ENCODE assay signal across 12 cellular contexts in the genomic region with DNA sequence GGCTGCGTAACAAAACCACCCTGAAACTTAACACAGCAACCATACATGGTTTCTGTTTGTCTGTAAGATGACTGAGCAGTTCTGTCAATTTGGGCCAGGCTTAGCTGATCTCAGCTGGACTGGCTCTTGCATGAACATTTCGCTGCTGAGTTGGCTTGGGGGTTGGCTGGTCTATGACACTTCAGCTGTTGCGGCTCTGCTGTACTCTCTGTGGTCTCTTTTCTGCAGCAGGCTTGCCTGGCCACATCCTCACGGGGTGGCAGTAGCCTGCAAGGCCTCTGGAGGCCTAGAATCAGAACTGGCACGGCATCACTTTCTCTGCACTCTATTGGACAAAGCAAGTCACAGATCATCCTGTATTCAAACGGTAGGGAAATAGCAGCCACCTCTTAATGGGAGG.
DNase-seq lines count a peak whose midpoint lies in the region; ATAC-seq lines count a peak whose summit lies in the region.
"Had no signal": no experiment of that assay in that cellular context is flagged by ENCODE, and none has a peak within 500 bp of the region (broad histone marks: within the 10 kb centered on the region; RNA-seq: fewer than 3 reads in every experiment).

No MANE protein-coding gene starts in this region.

- peaks cover 25% of the 10 kb centered on the region for H3K4me1 Mint-ChIP-seq in central memory CD8-positive, alpha-beta T cell

- peaks cover 15% of the 10 kb centered on the region for H3K9me3 Mint-ChIP-seq in central memory CD8-positive, alpha-beta T cell

- ATAC-seq in central memory CD8-positive, alpha-beta T cell (replicated peaks; ENCODE audit: extremely low read depth, poor library complexity, severe bottlenecking), result peak; percentile 99
- no peak for ATAC-seq in GM21786 (IDR thresholded peaks at IDR 0.05; ENCODE audit: unreplicated experiment)
- ATAC-seq: gastroesophageal sphincter had no signal

- no peaks in the 10 kb centered on the region for H3K27me3 Mint-ChIP-seq in central memory CD8-positive, alpha-beta T cell

- H3K36me3 Mint-ChIP-seq in central memory CD8-positive, alpha-beta T cell (ENCODE audit: insufficient read depth), result no peaks in the 10 kb centered on the region

- H3K27ac Mint-ChIP-seq in central memory CD8-positive, alpha-beta T cell (ENCODE audit: low read depth), result peak overlapping the region; percentile 79
- H3K27ac Mint-ChIP-seq: CD14-positive monocyte had no signal

- DNase-seq in MV-4-11 (lab: John Stamatoyannopoulos, UW), result peak; percentile 72
- DNase-seq in activated CD8-positive, alpha-beta memory T cell treated with anti-CD3 and anti-CD28 coated beads for 24 hours, result peak; percentile 80
- DNase-seq in central memory CD8-positive, alpha-beta T cell (ENCODE audit: low spot score in 2 of 2), result peak; percentile 32 to 74
- peak; percentile 26 to 37 for DNase-seq in stimulated activated CD8-positive, alpha-beta memory T cell treated with anti-CD3 and anti-CD28 coated beads, Interleukin-15, amount 100 ng/mL, for 4 hours (ENCODE audit: low read depth in 2 of 2)
- DNase-seq in cortex of kidney (lab: John Stamatoyannopoulos, UW), result no peak
- DNase-seq in NCI-H128 (lab: John Stamatoyannopoulos, UW; ENCODE audit: unreplicated experiment), result no peak
- no peak for DNase-seq in COR-L47 (lab: John Stamatoyannopoulos, UW)
- DNase-seq: Karpas-422, NCI-H345 had no signal

- peak overlapping the region; percentile 39 for H3K4me3 Mint-ChIP-seq in central memory CD8-positive, alpha-beta T cell
- H3K4me3 Mint-ChIP-seq: CD14-positive monocyte had no signal

Comparison
In these comparisons a context has a peak if more than half of its experiments do, and no peak if none do; other contexts are left out.
1. DNase-seq: peak in MV-4-11 (single experiment), activated CD8-positive, alpha-beta memory T cell treated with anti-CD3 and anti-CD28 coated beads for 24 hours (single experiment), central memory CD8-positive, alpha-beta T cell (2 of 2) and stimulated activated CD8-positive, alpha-beta memory T cell treated with anti-CD3 and anti-CD28 coated beads, Interleukin-15, amount 100 ng/mL, for 4 hours (2 of 2); none in cortex of kidney (single experiment), NCI-H128 (single experiment) and COR-L47 (single experiment).